In genomic region chr7:33702511-33703054, GRCh38 we compare ENCODE assay signal across 32 cellular contexts.
"Had no signal": no experiment of that assay in that cellular context is flagged by ENCODE, and none has a peak within 500 bp of the region (broad histone marks: within the 10 kb centered on the region; RNA-seq: fewer than 3 reads in every experiment).

No MANE protein-coding gene starts in this region.

- H3K79me2 ChIP-seq: parathyroid adenoma had no signal

- H3K27ac ChIP-seq: colonic mucosa, epithelial cell of prostate, foreskin keratinocyte, gastroesophageal sphincter, heart right ventricle, lower lobe of right lung, neural progenitor cell, parathyroid adenoma, right lobe of liver, suprapubic skin, transverse colon, upper lobe of right lung, vagina had no signal

- H3K27me3 Mint-ChIP-seq: dendritic cell treated with granulocyte-macrophage colony-stimulating factor and Interleukin-4, amounts not matched to agents 40 ng/mL and 50 ng/mL, for 4 days; naive thymus-derived CD4-positive, alpha-beta T cell; stimulated activated naive CD8-positive, alpha-beta T cell treated with anti-CD3 and anti-CD28 coated beads, Interleukin-15, amount 100 ng/mL, for 72 hours had no signal

- H3K4me1 ChIP-seq: parathyroid adenoma, right lobe of liver had no signal

- H3K36me3 ChIP-seq: colonic mucosa, lower lobe of right lung, neural progenitor cell, right lobe of liver, suprapubic skin, transverse colon, upper lobe of right lung, vagina had no signal

- ATAC-seq: esophagus mucosa; foreskin keratinocyte; gastroesophageal sphincter; heart right ventricle; left colon; left ventricle myocardium superior; lower lobe of right lung; naive thymus-derived CD4-positive, alpha-beta T cell; right lobe of liver; stimulated activated naive CD8-positive, alpha-beta T cell treated with anti-CD3 and anti-CD28 coated beads, Interleukin-15, amount 100 ng/mL, for 72 hours; upper lobe of right lung had no signal

- H3K4me1 Mint-ChIP-seq: stimulated activated naive CD8-positive, alpha-beta T cell treated with anti-CD3 and anti-CD28 coated beads, Interleukin-15, amount 100 ng/mL, for 72 hours had no signal

- H3K9me3 ChIP-seq: colonic mucosa, suprapubic skin, vagina had no signal

- H3K4me2 ChIP-seq: neural progenitor cell, smooth muscle cell had no signal

- H3K27ac Mint-ChIP-seq: dendritic cell treated with granulocyte-macrophage colony-stimulating factor and Interleukin-4, amounts not matched to agents 40 ng/mL and 50 ng/mL, for 4 days; naive thymus-derived CD4-positive, alpha-beta T cell; neural progenitor cell; progenitor cell of endocrine pancreas had no signal

- H3K27me3 ChIP-seq: colonic mucosa, gastroesophageal sphincter, heart right ventricle, right lobe of liver, suprapubic skin, transverse colon, upper lobe of right lung, vagina had no signal

- H3K4me3 Mint-ChIP-seq: dendritic cell treated with granulocyte-macrophage colony-stimulating factor and Interleukin-4, amounts not matched to agents 40 ng/mL and 50 ng/mL, for 4 days; neural progenitor cell; stimulated activated naive CD8-positive, alpha-beta T cell treated with anti-CD3 and anti-CD28 coated beads, Interleukin-15, amount 100 ng/mL, for 72 hours had no signal

- DNase-seq: central memory CD4-positive, alpha-beta T cell; colonic mucosa; effector memory CD4-positive, alpha-beta T cell; foreskin keratinocyte; glutamatergic neuron; heart right ventricle; hippocampal formation; islet precursor cell; kidney glomerular epithelial cell; left colon; left ventricle myocardium superior; lower lobe of right lung; naive thymus-derived CD4-positive, alpha-beta T cell; right lobe of liver; stimulated activated CD4-positive, alpha-beta T cell treated with anti-CD3 and anti-CD28 coated beads, Interleukin-12 subunit alpha, Interleukin-12 subunit beta, amount 100 ng/mL, for 4 hours; stimulated activated CD4-positive, alpha-beta T cell treated with anti-CD3 and anti-CD28 coated beads, Interleukin-1b, Interleukin-23, amount 100 ng/mL, for 48 hours; stimulated activated CD4-positive, alpha-beta T cell treated with anti-CD3 and anti-CD28 coated beads, Interleukin-4, amount 100 ng/mL, for 1 hour; stimulated activated CD8-positive, alpha-beta memory T cell treated with anti-CD3 and anti-CD28 coated beads, Interleukin-4, amount 100 ng/mL, for 48 hours; stimulated activated naive CD4-positive, alpha-beta T cell; stimulated activated naive CD8-positive, alpha-beta T cell treated with anti-CD3 and anti-CD28 coated beads, Interleukin-15, amount 100 ng/mL, for 72 hours; transverse colon; upper lobe of right lung had no signal

- H2AFZ ChIP-seq: neural progenitor cell, parathyroid adenoma had no signal

- H3K4me3 ChIP-seq: colonic mucosa, gastroesophageal sphincter, heart right ventricle, lower lobe of right lung, neural progenitor cell, right lobe of liver, smooth muscle cell, suprapubic skin, transverse colon, upper lobe of right lung, vagina had no signal

- H3K36me3 Mint-ChIP-seq: neural progenitor cell had no signal

- H3K9ac ChIP-seq: neural progenitor cell, parathyroid adenoma had no signal
